Comparison of ENCODE assay signal across 12 cellular contexts in the genomic region with DNA sequence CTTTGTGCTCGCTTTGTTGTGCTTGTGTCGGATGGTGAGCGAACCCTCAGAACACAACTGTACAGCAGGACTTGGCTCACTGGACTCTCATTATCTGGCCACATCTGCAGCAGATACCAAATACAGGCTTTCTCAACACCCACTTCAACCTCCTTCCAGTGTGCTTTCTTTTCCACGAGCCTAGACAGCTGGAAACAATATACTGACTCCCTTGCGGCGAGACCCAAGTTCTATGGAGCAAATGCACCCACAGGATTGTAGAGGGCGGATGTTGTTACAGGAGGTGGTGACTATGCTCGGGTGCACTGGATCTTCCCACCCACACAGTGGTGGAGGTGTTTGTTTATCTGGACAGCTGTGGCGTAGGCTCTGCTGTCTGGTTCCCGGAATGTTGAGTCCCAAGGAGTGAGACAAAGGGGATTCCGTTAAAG.
DNase-seq lines count a peak whose midpoint lies in the region; ATAC-seq and TF ChIP-seq lines count a peak whose summit lies in the region.
"Had no signal": no experiment of that assay in that cellular context is flagged by ENCODE, and none has a peak within 500 bp of the region (broad histone marks: within the 10 kb centered on the region; RNA-seq: fewer than 3 reads in every experiment).

No MANE protein-coding gene starts in this region.

- H3K9ac ChIP-seq in Karpas-422 (ENCODE audit: low read length), result no peak overlapping the region
- H3K9ac ChIP-seq: KMS-11 had no signal

- H4K20me1 ChIP-seq in Karpas-422 (ENCODE audit: insufficient read depth, low read depth, low read length), result no peaks in the 10 kb centered on the region

- peaks cover 66% of the 10 kb centered on the region for H3K4me1 Mint-ChIP-seq in type B pancreatic cell (ENCODE audit: unreplicated experiment)

- no peaks in the 10 kb centered on the region for H3K79me2 ChIP-seq in Karpas-422 (ENCODE audit: low read length)

- H3K4me3 Mint-ChIP-seq in type B pancreatic cell, result peak overlapping the region; percentile 4

- no peaks in the 10 kb centered on the region for H3K36me3 ChIP-seq in Karpas-422 (ENCODE audit: insufficient read depth, low read length)

- no peak overlapping the region for H3K27ac Mint-ChIP-seq in type B pancreatic cell

- peak; percentile 28 for DNase-seq in LHCN-M2 (ENCODE audit: low read depth)
- DNase-seq in epithelial cell of prostate (ENCODE audit: low read depth, low spot score), result no peak
- peak; percentile 90 for DNase-seq in left kidney (ENCODE audit: low read depth, low spot score)
- DNase-seq in type B pancreatic cell (ENCODE audit: extremely low spot score, unreplicated experiment), result no peak
- DNase-seq in Karpas-422, result no peak
- DNase-seq in amygdala (lab: John Stamatoyannopoulos, UW), result no peak
- no peak for DNase-seq in activated CD4-positive, alpha-beta T cell treated with anti-CD3 and anti-CD28 coated beads, Interleukin-2, amount 50 U/mL, for 48 hours
- DNase-seq: DND-41, GOT3 had no signal

- no peak overlapping the region for H2AFZ ChIP-seq in Karpas-422 (ENCODE audit: low read length)

- H3K9me2 ChIP-seq in Karpas-422 (replicated peaks; ENCODE audit: insufficient read depth, low read length), result no peaks in the 10 kb centered on the region

- H3K9me3 ChIP-seq in Karpas-422 (ENCODE audit: low read length), result no peaks in the 10 kb centered on the region

- H3K27ac ChIP-seq in epithelial cell of prostate, result peak overlapping the region; percentile 8
- no peak overlapping the region for H3K27ac ChIP-seq in Karpas-422 (ENCODE audit: low read length)
- H3K27ac ChIP-seq: KMS-11 had no signal

- no peaks in the 10 kb centered on the region for H3K9me3 Mint-ChIP-seq in type B pancreatic cell
- H3K9me3 Mint-ChIP-seq: neural crest cell had no signal

- no peak overlapping the region for H3K4me2 ChIP-seq in Karpas-422 (ENCODE audit: low read depth, low read length, poor library complexity, severe bottlenecking)
- H3K4me2 ChIP-seq: KMS-11 had no signal

- H3K4me3 ChIP-seq in Karpas-422 (ENCODE audit: low read length), result no peak overlapping the region

- H3K36me3 Mint-ChIP-seq in type B pancreatic cell, result peaks cover 6% of the 10 kb centered on the region

- no peak for TF ChIP-seq CTCF in type B pancreatic cell (conservative IDR thresholded peaks at IDR 0.05)

- ATAC-seq in HG02981 (IDR thresholded peaks at IDR 0.05; ENCODE audit: unreplicated experiment), result no peak

- no peaks in the 10 kb centered on the region for H3K27me3 Mint-ChIP-seq in type B pancreatic cell

- H3K4me1 ChIP-seq in Karpas-422 (ENCODE audit: low read length), result no peaks in the 10 kb centered on the region

- no peaks in the 10 kb centered on the region for H3K27me3 ChIP-seq in Karpas-422 (ENCODE audit: low read length)

Comparison
In these comparisons a context has a peak if more than half of its experiments do, and no peak if none do; other contexts are left out.
1. DNase-seq: peak in LHCN-M2 (single experiment) and left kidney (single experiment); none in epithelial cell of prostate (single experiment), type B pancreatic cell (single experiment), Karpas-422 (single experiment), amygdala (0 of 56) and activated CD4-positive, alpha-beta T cell treated with anti-CD3 and anti-CD28 coated beads, Interleukin-2, amount 50 U/mL, for 48 hours (0 of 2).